ENCODE assay signal across 35 cellular contexts in the genomic region with DNA sequence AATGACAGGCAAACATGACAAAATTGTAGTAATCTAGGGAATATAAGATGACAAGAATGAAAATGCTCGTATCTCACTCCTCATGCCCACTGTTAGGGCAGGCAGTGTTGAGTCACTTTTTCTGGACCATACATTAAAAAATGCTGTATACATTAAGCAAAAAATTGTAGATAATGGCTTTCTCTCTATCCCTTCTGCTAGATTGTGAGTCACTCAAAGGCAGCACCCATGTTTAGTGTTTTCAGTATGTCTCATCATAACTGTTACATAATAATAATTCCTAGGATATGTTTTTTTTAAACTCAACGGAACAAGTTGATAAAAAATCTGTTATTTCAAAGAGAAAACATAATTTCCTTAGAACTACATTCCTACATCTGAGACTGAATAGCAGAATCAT.
DNase-seq lines count a peak whose midpoint lies in the region; ATAC-seq, FAIRE-seq and TF ChIP-seq lines count a peak whose summit lies in the region.
"Had no signal": no experiment of that assay in that cellular context is flagged by ENCODE, and none has a peak within 500 bp of the region (broad histone marks: within the 10 kb centered on the region; RNA-seq: fewer than 3 reads in every experiment).

No MANE protein-coding gene starts in this region.

- H3K27ac ChIP-seq in breast epithelium: no peak overlapping the region
- H3K27ac ChIP-seq in foreskin keratinocyte: no peak overlapping the region
- H3K27ac ChIP-seq in coronary artery: no peak overlapping the region
- H3K27ac ChIP-seq in small intestine (ENCODE audit: low read depth in 1 of 2, low read length in 1 of 2): no peak overlapping the region
- H3K27ac ChIP-seq: 22Rv1, esophagus muscularis mucosa, KMS-11, ovary, Peyer's patch, skin epidermis, upper lobe of left lung, WERI-Rb-1 had no signal

- TF ChIP-seq CTCF in MCF 10A (IDR thresholded peaks at IDR 0.05; ENCODE audit: unreplicated experiment): no peak
- TF ChIP-seq CTCF in breast epithelium (IDR thresholded peaks at IDR 0.05): no peak
- no peak for TF ChIP-seq CTCF in bronchial epithelial cell (IDR thresholded peaks at IDR 0.05; ENCODE audit: insufficient read depth, low read length, severe bottlenecking)
- no peak for TF ChIP-seq CTCF in foreskin keratinocyte (conservative IDR thresholded peaks at IDR 0.05)
- no peak for TF ChIP-seq CTCF in coronary artery (IDR thresholded peaks at IDR 0.05)

- H3K4me3 Mint-ChIP-seq in MCF 10A (ENCODE audit: unreplicated experiment): no peak overlapping the region
- H3K4me3 Mint-ChIP-seq: activated CD4-positive, alpha-beta T cell treated with anti-CD3 and anti-CD28 coated beads, Interleukin-2, amount 10 ng/mL, durations not matched to agents 7 days and 5 days; activated naive CD8-positive, alpha-beta T cell treated with anti-CD3 and anti-CD28 coated beads, Interleukin-2, amount 10 ng/mL, durations not matched to agents 7 days and 5 days; central memory CD8-positive, alpha-beta T cell; memory B cell had no signal

- H3K27ac Mint-ChIP-seq in MCF 10A (ENCODE audit: low read depth, unreplicated experiment): no peak overlapping the region
- H3K27ac Mint-ChIP-seq: activated CD4-positive, alpha-beta T cell treated with anti-CD3 and anti-CD28 coated beads, Interleukin-2, amount 10 ng/mL, durations not matched to agents 7 days and 5 days; activated naive CD8-positive, alpha-beta T cell treated with anti-CD3 and anti-CD28 coated beads, Interleukin-2, amount 10 ng/mL, durations not matched to agents 7 days and 5 days; memory B cell had no signal

- no peaks in the 10 kb centered on the region for H3K4me1 Mint-ChIP-seq in MCF 10A (ENCODE audit: insufficient read depth, unreplicated experiment)
- H3K4me1 Mint-ChIP-seq: activated CD4-positive, alpha-beta T cell treated with anti-CD3 and anti-CD28 coated beads, Interleukin-2, amount 10 ng/mL, durations not matched to agents 7 days and 5 days; activated naive CD8-positive, alpha-beta T cell treated with anti-CD3 and anti-CD28 coated beads, Interleukin-2, amount 10 ng/mL, durations not matched to agents 7 days and 5 days; central memory CD8-positive, alpha-beta T cell; memory B cell had no signal

- H3K4me3 ChIP-seq in breast epithelium (no peak overlapping the region), bronchial epithelial cell (ENCODE audit: low read depth, low read length) (no peak overlapping the region), coronary artery (no peak overlapping the region), small intestine (ENCODE audit: low read depth in 1 of 2, low read length in 2 of 2) (no peak overlapping the region)
- H3K4me3 ChIP-seq: esophagus muscularis mucosa, ovary, Peyer's patch, skin epidermis, upper lobe of left lung had no signal

- H3K36me3 ChIP-seq in breast epithelium (no peaks in the 10 kb centered on the region), bronchial epithelial cell (ENCODE audit: control insufficient read depth, insufficient read depth, low read length) (no peaks in the 10 kb centered on the region), small intestine (ENCODE audit: control insufficient read depth in 2 of 2, insufficient read depth in 2 of 2, low read length in 2 of 2) (no peaks in the 10 kb centered on the region)
- H3K36me3 ChIP-seq: esophagus muscularis mucosa, ovary, Peyer's patch, upper lobe of left lung, WERI-Rb-1 had no signal

- BruUV-seq in MCF 10A (replicated peaks; lab: Mats Ljungman, UMichigan): no TSS peak

- TF ChIP-seq POLR2A in breast epithelium (IDR thresholded peaks at IDR 0.05): no peak

- DNase-seq in MCF 10A (ENCODE audit: unreplicated experiment) (peak; percentile 33), breast epithelium (ENCODE audit: low spot score in 2 of 2) (no peak), bronchial epithelial cell (ENCODE audit: low read depth) (peak; percentile 24), foreskin keratinocyte (peak; percentile 9 to 33), coronary artery (ENCODE audit: low spot score) (no peak), NCI-H1105 (lab: John Stamatoyannopoulos, UW) (no peak), small intestine (no peak)
- DNase-seq: activated CD4-positive, alpha-beta T cell treated with anti-CD3 and anti-CD28 coated beads, Interleukin-2, amount 10 ng/mL, durations not matched to agents 7 days and 5 days; activated gamma-delta T cell; activated naive CD8-positive, alpha-beta T cell treated with anti-CD3 and anti-CD28 coated beads, Interleukin-2, amount 10 ng/mL, durations not matched to agents 7 days and 5 days; activated T-cell treated with anti-CD3 and anti-CD28 coated beads, Interleukin-2, amount 50 U/mL, for 1 hour; C1 segment of cervical spinal cord; COR-L47; GF-D8; NCI-H146; NCI-H2107; NCI-H446; NCI-H774; ovary; Peyer's patch; stimulated activated naive CD4-positive, alpha-beta T cell; T1000; upper lobe of left lung; WERI-Rb-1 had no signal

- peak; percentile 50 for ATAC-seq in foreskin keratinocyte
- ATAC-seq in HG02981 (IDR thresholded peaks at IDR 0.05; ENCODE audit: unreplicated experiment): no peak
- ATAC-seq: left lobe of liver had no signal

- H3K27me3 ChIP-seq in breast epithelium (no peaks in the 10 kb centered on the region), bronchial epithelial cell (ENCODE audit: control insufficient read depth, insufficient read depth, low read length) (no peaks in the 10 kb centered on the region), foreskin keratinocyte (no peaks in the 10 kb centered on the region), small intestine (ENCODE audit: control insufficient read depth in 2 of 2, insufficient read depth in 2 of 2, low read length in 2 of 2) (no peaks in the 10 kb centered on the region)
- H3K27me3 ChIP-seq: esophagus muscularis mucosa, ovary, Peyer's patch, upper lobe of left lung had no signal

- H3K36me3 Mint-ChIP-seq in MCF 10A (ENCODE audit: insufficient read depth, unreplicated experiment): no peaks in the 10 kb centered on the region
- H3K36me3 Mint-ChIP-seq: activated naive CD8-positive, alpha-beta T cell treated with anti-CD3 and anti-CD28 coated beads, Interleukin-2, amount 10 ng/mL, durations not matched to agents 7 days and 5 days; memory B cell had no signal

- POLR2A ChIA-PET in MCF 10A (lab: Yijun Ruan, JAX): interaction anchor here (0.6 kb wide), 3 partner anchors 37 to 197 kb away, joined by 3 read pairs; no protein-coding TSS in a partner anchor

- H3K4me1 ChIP-seq in breast epithelium: no peaks in the 10 kb centered on the region
- H3K4me1 ChIP-seq in foreskin keratinocyte: no peaks in the 10 kb centered on the region
- H3K4me1 ChIP-seq in small intestine (ENCODE audit: control insufficient read depth in 2 of 2, insufficient read depth in 1 of 2, low read depth in 1 of 2, low read length in 1 of 2): no peaks in the 10 kb centered on the region
- H3K4me1 ChIP-seq: esophagus muscularis mucosa, Peyer's patch, upper lobe of left lung had no signal

- WGBS in small intestine, 3 donors: 76 to 81% (median 80%) methylated on average over 2 of the region's 2 CpGs

- no peaks in the 10 kb centered on the region for H3K9me3 Mint-ChIP-seq in MCF 10A (ENCODE audit: unreplicated experiment)
- H3K9me3 Mint-ChIP-seq: activated CD4-positive, alpha-beta T cell treated with anti-CD3 and anti-CD28 coated beads, Interleukin-2, amount 10 ng/mL, durations not matched to agents 7 days and 5 days; activated naive CD8-positive, alpha-beta T cell treated with anti-CD3 and anti-CD28 coated beads, Interleukin-2, amount 10 ng/mL, durations not matched to agents 7 days and 5 days; central memory CD8-positive, alpha-beta T cell; memory B cell had no signal

- FAIRE-seq in bronchial epithelial cell (lab: Jason Lieb, UNC) (no peak), small intestine (lab: Jason Lieb, UNC) (no peak)
- FAIRE-seq: astrocyte, H1, islet of Langerhans had no signal

- H3K9me3 ChIP-seq in breast epithelium (no peaks in the 10 kb centered on the region), small intestine (ENCODE audit: control insufficient read depth, low read depth) (no peaks in the 10 kb centered on the region)
- H3K9me3 ChIP-seq: esophagus muscularis mucosa, ovary, Peyer's patch, upper lobe of left lung had no signal

- intact Hi-C loops in MCF 10A (cut with micrococcal nuclease): no loop called here
- intact Hi-C loops in breast epithelium (cut with DNase I; ENCODE audit: low total_unique reads): no loop called here

- no peaks in the 10 kb centered on the region for H3K27me3 Mint-ChIP-seq in MCF 10A (ENCODE audit: insufficient read depth, unreplicated experiment)
- H3K27me3 Mint-ChIP-seq: activated CD4-positive, alpha-beta T cell treated with anti-CD3 and anti-CD28 coated beads, Interleukin-2, amount 10 ng/mL, durations not matched to agents 7 days and 5 days; activated naive CD8-positive, alpha-beta T cell treated with anti-CD3 and anti-CD28 coated beads, Interleukin-2, amount 10 ng/mL, durations not matched to agents 7 days and 5 days; central memory CD8-positive, alpha-beta T cell; memory B cell had no signal

- CTCF ChIA-PET in MCF 10A (lab: Yijun Ruan, JAX): interaction anchor here (0.6 kb wide), 1 partner anchor 1329 kb away, joined by 3 read pairs; no protein-coding TSS in a partner anchor

Comparison
In these comparisons a context has a peak if more than half of its experiments do, and no peak if none do; other contexts are left out.
1. DNase-seq: peak in MCF 10A (single experiment), bronchial epithelial cell (single experiment) and foreskin keratinocyte (2 of 2); none in breast epithelium (0 of 2), coronary artery (single experiment), NCI-H1105 (single experiment) and small intestine (single experiment).